Comparison of ENCODE assay signal across 2 cellular contexts in genomic region chr18:61851279-61851678, GRCh38.
TF ChIP-seq lines count a peak whose summit lies in the region.

No MANE protein-coding gene starts in this region.

TF ChIP-seq in SK-N-SH, 30 proteins besides CTCF, POLR2A, EP300 and RAD21 (continued from another document):
- no peak for TF ChIP-seq ZBTB33 (IDR thresholded peaks at IDR 0.05; ENCODE audit: borderline replicate concordance, low read depth)
- TF ChIP-seq FOSL2 (IDR thresholded peaks at IDR 0.05; ENCODE audit: borderline replicate concordance, low read depth) = no peak
- TF ChIP-seq USF1 (IDR thresholded peaks at IDR 0.05; ENCODE audit: borderline replicate concordance, low read depth) = no peak
- no peak for TF ChIP-seq USF2 (IDR thresholded peaks at IDR 0.05; ENCODE audit: borderline replicate concordance, low read depth, low read length)
- TF ChIP-seq MAX (IDR thresholded peaks at IDR 0.05; ENCODE audit: low read depth) = no peak
- no peak for TF ChIP-seq IRF3 (IDR thresholded peaks at IDR 0.05; ENCODE audit: low read depth, low read length)
- TF ChIP-seq TAF1 (IDR thresholded peaks at IDR 0.05; ENCODE audit: borderline replicate concordance, low read depth, low read length) = no peak

TF ChIP-seq in SK-N-SH treated with all-trans-retinoic acid at 6 μM for 48 hours, 23 proteins besides CTCF, POLR2A, EP300 and RAD21 (continued from another document):
- TF ChIP-seq PATZ1 (CRISPR knock-in tag; IDR thresholded peaks at IDR 0.05; ENCODE audit: borderline replicate concordance) = no peak
- no peak for TF ChIP-seq RARB (CRISPR knock-in tag; IDR thresholded peaks at IDR 0.05)
- no peak for TF ChIP-seq TCF4 (CRISPR knock-in tag; IDR thresholded peaks at IDR 0.05; ENCODE audit: borderline replicate concordance)
- no peak for TF ChIP-seq ZNF70 (CRISPR knock-in tag; IDR thresholded peaks at IDR 0.05)
- TF ChIP-seq TSHZ2 (CRISPR knock-in tag; IDR thresholded peaks at IDR 0.05) = no peak
- TF ChIP-seq ZNF8 (CRISPR knock-in tag; IDR thresholded peaks at IDR 0.05) = no peak
- TF ChIP-seq ZFP30 (CRISPR knock-in tag; IDR thresholded peaks at IDR 0.05) = no peak
- TF ChIP-seq POU6F1 (CRISPR knock-in tag; IDR thresholded peaks at IDR 0.05; ENCODE audit: borderline replicate concordance, low read depth) = no peak
- no peak for TF ChIP-seq CREB5 (CRISPR knock-in tag; IDR thresholded peaks at IDR 0.05; ENCODE audit: low read depth)
- no peak for TF ChIP-seq OSR1 (CRISPR knock-in tag; IDR thresholded peaks at IDR 0.05)
- no peak for TF ChIP-seq ARNTL (CRISPR knock-in tag; IDR thresholded peaks at IDR 0.05; ENCODE audit: borderline replicate concordance, low read depth)
